Comparison of ENCODE assay signal across 1 cellular context in the genomic region with DNA sequence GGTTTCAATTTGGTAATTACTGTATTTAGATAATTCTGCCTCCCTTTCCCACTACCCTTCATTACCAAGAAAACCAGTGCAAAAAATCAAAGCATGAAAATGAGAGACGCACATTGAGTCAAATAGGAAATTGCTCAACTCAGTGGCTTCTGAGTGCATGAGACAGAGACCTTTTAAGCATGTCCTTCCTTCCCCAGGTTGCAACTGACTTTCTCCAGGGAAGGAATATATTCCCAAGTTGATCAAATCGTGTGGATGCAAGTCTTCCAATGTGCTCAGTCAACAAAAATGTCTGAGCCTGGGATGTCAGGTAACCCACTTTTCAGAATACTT.
TF ChIP-seq lines count a peak whose summit lies in the region.

No MANE protein-coding gene starts in this region.

TF ChIP-seq in A549, 52 proteins besides CTCF, POLR2A, EP300 and RAD21:
- TF ChIP-seq HMGXB4 (CRISPR knock-in tag; IDR thresholded peaks at IDR 0.05; ENCODE audit: borderline replicate concordance) (no peak), RARB (CRISPR knock-in tag; IDR thresholded peaks at IDR 0.05) (no peak), ATOH8 (CRISPR knock-in tag; IDR thresholded peaks at IDR 0.05; ENCODE audit: low read depth) (no peak), KDM5A (IDR thresholded peaks at IDR 0.05) (no peak), JUN (IDR thresholded peaks at IDR 0.05) (no peak), SMC3 (IDR thresholded peaks at IDR 0.05) (no peak), FOSL2 (IDR thresholded peaks at IDR 0.05) (no peak), FOSL2 (CRISPR knock-in tag; IDR thresholded peaks at IDR 0.05) (no peak), NR3C1 (IDR thresholded peaks at IDR 0.05) (no peak), ESRRA (IDR thresholded peaks at IDR 0.05; ENCODE audit: borderline replicate concordance, low read length) (no peak), SREBF2 (IDR thresholded peaks at IDR 0.05) (no peak), CEBPB (IDR thresholded peaks at IDR 0.05) (no peak), JUNB (IDR thresholded peaks at IDR 0.05) (no peak), EHF (CRISPR knock-in tag; IDR thresholded peaks at IDR 0.05) (no peak), CHD4 (IDR thresholded peaks at IDR 0.05; ENCODE audit: borderline replicate concordance) (no peak), FOSB (CRISPR knock-in tag; IDR thresholded peaks at IDR 0.05) (no peak), REST (IDR thresholded peaks at IDR 0.05) (no peak), MAFK (IDR thresholded peaks at IDR 0.05; ENCODE audit: partially characterized antibody) (no peak)
- TF ChIP-seq, protein P1, sequence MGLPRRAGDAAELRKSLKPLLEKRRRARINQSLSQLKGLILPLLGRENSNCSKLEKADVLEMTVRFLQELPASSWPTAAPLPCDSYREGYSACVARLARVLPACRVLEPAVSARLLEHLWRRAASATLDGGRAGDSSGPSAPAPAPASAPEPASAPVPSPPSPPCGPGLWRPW (IDR thresholded peaks at IDR 0.05) = no peak
- TF ChIP-seq, protein P2, sequence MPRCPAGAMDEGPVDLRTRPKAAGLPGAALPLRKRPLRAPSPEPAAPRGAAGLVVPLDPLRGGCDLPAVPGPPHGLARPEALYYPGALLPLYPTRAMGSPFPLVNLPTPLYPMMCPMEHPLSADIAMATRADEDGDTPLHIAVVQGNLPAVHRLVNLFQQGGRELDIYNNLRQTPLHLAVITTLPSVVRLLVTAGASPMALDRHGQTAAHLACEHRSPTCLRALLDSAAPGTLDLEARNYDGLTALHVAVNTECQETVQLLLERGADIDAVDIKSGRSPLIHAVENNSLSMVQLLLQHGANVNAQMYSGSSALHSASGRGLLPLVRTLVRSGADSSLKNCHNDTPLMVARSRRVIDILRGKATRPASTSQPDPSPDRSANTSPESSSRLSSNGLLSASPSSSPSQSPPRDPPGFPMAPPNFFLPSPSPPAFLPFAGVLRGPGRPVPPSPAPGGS (IDR thresholded peaks at IDR 0.05) = no peak
